8 cellular contexts compared by ENCODE assay signal in the genomic region with DNA sequence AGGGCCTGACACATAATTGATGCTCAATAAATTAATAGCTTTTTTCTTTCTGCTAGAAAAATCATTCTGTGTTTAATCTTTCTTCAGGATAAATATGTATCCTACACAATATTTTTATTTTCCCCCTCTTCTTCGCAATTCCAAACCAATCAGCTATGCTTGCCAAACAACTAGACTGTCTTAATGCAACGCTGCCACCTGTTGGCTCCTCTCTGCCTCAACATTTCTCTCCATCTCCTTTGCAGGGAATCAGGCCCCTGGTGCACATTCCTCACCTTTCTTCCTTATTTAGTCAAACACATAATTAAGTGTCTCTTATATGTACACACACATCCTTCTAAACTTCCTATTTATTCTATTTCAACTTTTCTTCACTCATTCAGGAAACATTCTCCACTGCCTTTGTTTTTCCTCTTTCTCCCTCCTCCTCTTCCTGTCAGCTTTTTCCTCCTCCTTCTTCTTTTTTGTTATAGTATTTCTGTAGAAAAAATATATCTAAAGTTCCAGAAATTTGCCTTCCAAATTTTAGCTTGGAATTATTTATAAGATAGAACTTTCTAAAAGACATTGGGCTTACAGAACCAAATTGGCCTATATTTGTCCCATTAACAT.
DNase-seq lines count a peak whose midpoint lies in the region; ATAC-seq lines count a peak whose summit lies in the region.

No MANE protein-coding gene starts in this region.

- peak; percentile 35 for DNase-seq in EL
- peak; percentile 62 for DNase-seq in Karpas-422
- DNase-seq in SHP77 treated with DMSO at 0.1 percent for 48 hours (lab: John Stamatoyannopoulos, UW) = peak; percentile 30
- peak; percentile 21 for DNase-seq in iris pigment epithelial cell (ENCODE audit: low read depth)
- DNase-seq in NK-92 (lab: John Stamatoyannopoulos, UW; ENCODE audit: unreplicated experiment) = no peak
- no peak for DNase-seq in activated CD4-positive, alpha-beta T cell treated with anti-CD3 and anti-CD28 coated beads, Interleukin-2, amount 50 U/mL, for 4 hours

- H3K9me3 ChIP-seq in Karpas-422 (ENCODE audit: low read length) = peaks cover 37% of the 10 kb centered on the region

- H3K27me3 ChIP-seq in Karpas-422 (ENCODE audit: low read length) = no peaks in the 10 kb centered on the region

- ATAC-seq in GM18870 (IDR thresholded peaks at IDR 0.05; ENCODE audit: unreplicated experiment) = no peak
- ATAC-seq in HG02571 (IDR thresholded peaks at IDR 0.05; ENCODE audit: unreplicated experiment) = no peak

- no peaks in the 10 kb centered on the region for H4K20me1 ChIP-seq in Karpas-422 (ENCODE audit: insufficient read depth, low read depth, low read length)

- no peaks in the 10 kb centered on the region for H3K4me1 ChIP-seq in Karpas-422 (ENCODE audit: low read length)

- H3K36me3 ChIP-seq in Karpas-422 (ENCODE audit: insufficient read depth, low read length) = no peaks in the 10 kb centered on the region

- H3K79me2 ChIP-seq in Karpas-422 (ENCODE audit: low read length) = no peaks in the 10 kb centered on the region

- H3K4me3 ChIP-seq in Karpas-422 (ENCODE audit: low read length) = no peak overlapping the region

- no peak overlapping the region for H3K27ac ChIP-seq in Karpas-422 (ENCODE audit: low read length)

- H3K9ac ChIP-seq in Karpas-422 (ENCODE audit: low read length) = no peak overlapping the region

- no peak overlapping the region for H3K4me2 ChIP-seq in Karpas-422 (ENCODE audit: low read depth, low read length, poor library complexity, severe bottlenecking)

- no peak overlapping the region for H2AFZ ChIP-seq in Karpas-422 (ENCODE audit: low read length)

- no peaks in the 10 kb centered on the region for H3K9me2 ChIP-seq in Karpas-422 (replicated peaks; ENCODE audit: insufficient read depth, low read length)

Comparison
In these comparisons a context has a peak if more than half of its experiments do, and no peak if none do; other contexts are left out.
1. DNase-seq: peak in EL (single experiment), Karpas-422 (single experiment), SHP77 treated with DMSO at 0.1 percent for 48 hours (single experiment) and iris pigment epithelial cell (single experiment); none in NK-92 (single experiment) and activated CD4-positive, alpha-beta T cell treated with anti-CD3 and anti-CD28 coated beads, Interleukin-2, amount 50 U/mL, for 4 hours (0 of 2).